8 cellular contexts compared by ENCODE assay signal in genomic region chr7:139109983-139110411, GRCh38. TPM values are rescaled to one million over a fixed set of nuclear protein-coding genes. Genes with fewer than 3 reads are reported as not detected.
DNase-seq lines count a peak whose midpoint lies in the region; ATAC-seq and TF ChIP-seq lines count a peak whose summit lies in the region.

No MANE protein-coding gene starts in this region.

- H3K9me3 ChIP-seq in Caco-2 (no peaks in the 10 kb centered on the region), HUES6 (ENCODE audit: control insufficient read depth, insufficient read depth, low read depth, low read length) (no peaks in the 10 kb centered on the region), colonic mucosa (no peaks in the 10 kb centered on the region), neural progenitor cell (ENCODE audit: low read depth) (no peaks in the 10 kb centered on the region)

- H3K27ac Mint-ChIP-seq in Caco-2 (ENCODE audit: unreplicated experiment) (peak overlapping the region; percentile 55), neural progenitor cell (no peak overlapping the region)

- no peak for ATAC-seq in GM21825 (IDR thresholded peaks at IDR 0.05; ENCODE audit: unreplicated experiment)

- H3K27ac ChIP-seq in HUES6 (ENCODE audit: low read depth, low read length) (peak overlapping the region; percentile 77; the same call in 1 of the 2 replicates), colonic mucosa (peak overlapping the region; percentile 99), neural progenitor cell (no peak overlapping the region)

- intact Hi-C loops in Caco-2 (cut with micrococcal nuclease; ENCODE audit: unreplicated experiment) (loop anchor here (1.0 to 5.0 kb wide), 4 partner anchors 35 to 252 kb away; partner anchors contain the start of gene UBN2), colonic mucosa (cut with DNase I) (no loop called here), posterior cingulate gyrus (cut with DNase I) (no loop called here)

- H3K4me3 Mint-ChIP-seq in Caco-2 (ENCODE audit: unreplicated experiment) (peak overlapping the region; percentile 85), neural progenitor cell (peak overlapping the region; percentile 92)

- peak overlapping the region; percentile 57 for H3K4me3 ChIP-seq in Caco-2 (ENCODE audit: low read depth, low read length)
- H3K4me3 ChIP-seq in HUES6 (ENCODE audit: low read depth, low read length): peak overlapping the region; percentile 90
- H3K4me3 ChIP-seq in colonic mucosa: peak overlapping the region; percentile 84
- H3K4me3 ChIP-seq in neural progenitor cell: peak overlapping the region; percentile 75

- H3K27me3 ChIP-seq in Caco-2 (replicated peaks; ENCODE audit: control insufficient read depth, insufficient read depth, low read length): no peaks in the 10 kb centered on the region
- peaks cover 4% of the 10 kb centered on the region; the same call in 1 of the 2 replicates for H3K27me3 ChIP-seq in HUES6 (ENCODE audit: control insufficient read depth, insufficient read depth, low read length)
- no peaks in the 10 kb centered on the region for H3K27me3 ChIP-seq in colonic mucosa
- peaks cover 52% of the 10 kb centered on the region for H3K27me3 ChIP-seq in neural progenitor cell

- H3K4me1 ChIP-seq in Caco-2 (peaks cover 8% of the 10 kb centered on the region), HUES6 (ENCODE audit: control insufficient read depth, insufficient read depth, low read length) (peaks cover 10% of the 10 kb centered on the region), colonic mucosa (no peaks in the 10 kb centered on the region), neural progenitor cell (peaks cover 5% of the 10 kb centered on the region)

- CTCF ChIA-PET in Caco-2 (lab: Charles Lee): interaction anchor here (0.7 kb wide), 1 partner anchor 221 kb away, joined by 3 read pairs; no protein-coding TSS in a partner anchor

- H3K36me3 ChIP-seq in Caco-2 (ENCODE audit: control insufficient read depth, insufficient read depth, low read length) (no peaks in the 10 kb centered on the region), HUES6 (ENCODE audit: control insufficient read depth, insufficient read depth, low read length) (peaks cover 3% of the 10 kb centered on the region; the same call in 1 of the 2 replicates), colonic mucosa (no peaks in the 10 kb centered on the region), neural progenitor cell (no peaks in the 10 kb centered on the region)

- peaks cover 3% of the 10 kb centered on the region for H3K79me2 ChIP-seq in neural progenitor cell (ENCODE audit: low read depth)

- no peaks in the 10 kb centered on the region for H4K20me1 ChIP-seq in neural progenitor cell (ENCODE audit: low read depth)

- BruUV-seq in Caco-2 (replicated peaks; lab: Mats Ljungman, UMichigan): no TSS peak

- POLR2A ChIA-PET in Caco-2 (lab: Charles Lee): no interaction called here

- H3K36me3 Mint-ChIP-seq in Caco-2 (ENCODE audit: insufficient read depth, unreplicated experiment) (peaks cover 10% of the 10 kb centered on the region), neural progenitor cell (peaks cover 2% of the 10 kb centered on the region)

- H3K4me1 Mint-ChIP-seq in Caco-2 (ENCODE audit: low read depth, unreplicated experiment): peaks cover 6% of the 10 kb centered on the region
- peaks cover 12% of the 10 kb centered on the region for H3K4me1 Mint-ChIP-seq in neural progenitor cell

- H2AFZ ChIP-seq in neural progenitor cell (replicated peaks): peak overlapping the region; percentile 94

- H3K27me3 Mint-ChIP-seq in Caco-2 (ENCODE audit: insufficient read depth, unreplicated experiment): no peaks in the 10 kb centered on the region
- peaks cover 37% of the 10 kb centered on the region for H3K27me3 Mint-ChIP-seq in neural progenitor cell (ENCODE audit: insufficient read depth, low read depth)

- no peaks in the 10 kb centered on the region for H3K9me3 Mint-ChIP-seq in Caco-2 (ENCODE audit: unreplicated experiment)
- peaks cover 3% of the 10 kb centered on the region for H3K9me3 Mint-ChIP-seq in neural progenitor cell

- H3K9ac ChIP-seq in HUES6 (ENCODE audit: low read length) (peak overlapping the region; percentile 90), colonic mucosa (ENCODE audit: low read depth in 2 of 2, low read length in 2 of 2) (peak overlapping the region; percentile 91 to 95), neural progenitor cell (no peak overlapping the region)

- peaks cover 25% of the 10 kb centered on the region for H3F3A ChIP-seq in neural progenitor cell (ENCODE audit: low read depth)

- H3K4me2 ChIP-seq in neural progenitor cell: peak overlapping the region; percentile 81

- DNase-seq in Caco-2 (no peak), colonic mucosa (no peak), neural progenitor cell (ENCODE audit: low spot score) (no peak), posterior cingulate gyrus (no peak), KG1 (lab: John Stamatoyannopoulos, UW) (no peak)
- no peak for DNase-seq in activated CD4-positive, alpha-beta T cell treated with anti-CD3 and anti-CD28 coated beads for 1 hour

- no peak for TF ChIP-seq CTCF in Caco-2 (IDR thresholded peaks at IDR 0.05; ENCODE audit: insufficient read depth in 1 of 2, low read depth in 1 of 2, low read length in 1 of 2, severe bottlenecking in 1 of 2, unreplicated experiment in 1 of 2)
- no peak for TF ChIP-seq CTCF in colonic mucosa (IDR thresholded peaks at IDR 0.05)
- TF ChIP-seq CTCF in neural progenitor cell (IDR thresholded peaks at IDR 0.05): no peak

RNA-seq across cellular contexts. Expression of gene ZC3HAV1, which starts 0.5 kb away (rescaled TPM):
- total RNA-seq in Caco-2 (2022) (30.8 and 30.9 TPM in 2 replicates), colonic mucosa (10 to 100 TPM; 29.0 to 33.8 TPM), neural progenitor cell (ENCODE audit: low replicate concordance) (9.7 and 11.0 TPM in 2 replicates)
